In the genomic region with DNA sequence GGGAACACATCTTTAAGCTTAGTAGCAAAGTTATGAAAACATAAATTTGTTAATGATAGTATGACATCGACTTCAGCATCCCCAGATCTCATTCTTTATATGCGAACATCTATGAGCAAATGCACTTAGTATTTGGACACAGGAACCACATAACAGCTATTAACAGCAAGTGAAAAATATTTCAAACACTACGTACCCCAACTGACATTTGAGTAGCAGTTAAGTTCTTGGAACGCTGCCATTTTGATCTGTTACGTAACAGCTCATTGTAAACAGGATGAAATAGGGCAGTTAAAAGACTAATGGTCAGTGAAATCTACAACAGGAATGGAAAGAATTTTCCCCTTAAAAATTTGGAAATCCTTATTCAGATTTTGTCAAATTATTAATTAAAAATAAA, we compare ENCODE assay signal across 8 cellular contexts.
DNase-seq lines count a peak whose midpoint lies in the region; ATAC-seq and TF ChIP-seq lines count a peak whose summit lies in the region.

No MANE protein-coding gene starts in this region.

- peaks cover 69% of the 10 kb centered on the region; the same call in 1 of the 2 replicates for H3K79me2 ChIP-seq in OCI-LY7 (ENCODE audit: insufficient read depth, low read depth, low read length)

- H3K27ac ChIP-seq in HEK293 (ENCODE audit: extremely low read depth, low read depth, low read length): no peak overlapping the region
- peak overlapping the region; percentile 98 for H3K27ac ChIP-seq in OCI-LY7 (ENCODE audit: low read depth, low read length, poor library complexity, severe bottlenecking)

- no peaks in the 10 kb centered on the region for H3K9me2 ChIP-seq in OCI-LY7 (ENCODE audit: insufficient read depth, low read length)

- H2AFZ ChIP-seq in OCI-LY7 (ENCODE audit: low read length): peak overlapping the region; percentile 42

- no peaks in the 10 kb centered on the region for H3K36me3 ChIP-seq in HEK293 (ENCODE audit: control insufficient read depth in 2 of 2, insufficient read depth in 1 of 2, low read length in 2 of 2)
- peaks cover 13% of the 10 kb centered on the region for H3K36me3 ChIP-seq in OCI-LY7 (ENCODE audit: insufficient read depth, low read length)
- H3K36me3 ChIP-seq in skeletal muscle satellite cell (ENCODE audit: insufficient read depth, low read length): no peaks in the 10 kb centered on the region

- H3K27me3 ChIP-seq in skeletal muscle satellite cell (ENCODE audit: control insufficient read depth, insufficient read depth, low read length): no peaks in the 10 kb centered on the region

- DNase-seq in OCI-LY7 (ENCODE audit: low spot score) (peak; percentile 69), fibroblast of the aortic adventitia (ENCODE audit: low read depth) (peak; percentile 79), HuH-7.5 (ENCODE audit: low spot score) (no peak)
- no peak for DNase-seq in stimulated activated naive CD4-positive, alpha-beta T cell treated with Interleukin-2 at 50 U/mL for 16 hours (lab: John Stamatoyannopoulos, UW)

- H4K20me1 ChIP-seq in OCI-LY7 (ENCODE audit: insufficient read depth, low read length): no peaks in the 10 kb centered on the region

- no peak for ATAC-seq in GM21825 (IDR thresholded peaks at IDR 0.05; ENCODE audit: unreplicated experiment)
- ATAC-seq in GM21717 (IDR thresholded peaks at IDR 0.05; ENCODE audit: unreplicated experiment): no peak

- CTCF ChIA-PET in HEK293 (lab: Yijun Ruan, JAX): interaction anchor here (0.5 to 1.7 kb wide), 4 partner anchors 45 to 800 kb away, joined by 3 to 6 read pairs (median 3); no protein-coding TSS in a partner anchor
- CTCF ChIA-PET in OCI-LY7 (lab: Charles Lee; ENCODE audit: unreplicated experiment): interaction anchor here (0.7 to 2.4 kb wide), 3 partner anchors 16 to 51 kb away, joined by 3 to 5 read pairs (median 3); no protein-coding TSS in a partner anchor

- BruUV-seq in OCI-LY7 (replicated peaks; lab: Mats Ljungman, UMichigan): no TSS peak

- intact Hi-C loops in OCI-LY7 (cut with micrococcal nuclease; ENCODE audit: unreplicated experiment): loop anchor here (5.0 to 10.0 kb wide), 2 partner anchors 429 to 522 kb away; a partner anchor contains a TSS

- POLR2A ChIA-PET in HEK293 (lab: Yijun Ruan, JAX) (no interaction called here), OCI-LY7 (lab: Charles Lee) (interaction anchor here (0.7 to 3.4 kb wide), 15 partner anchors 9 to 676 kb away, joined by 3 to 22 read pairs (median 4); no protein-coding TSS in a partner anchor)

- TF ChIP-seq CTCF in HEK293 (tag by site-specific recombination; IDR thresholded peaks at IDR 0.05): no peak
- TF ChIP-seq CTCF in OCI-LY7 (conservative IDR thresholded peaks at IDR 0.05; ENCODE audit: low read length): no peak
- no peak for TF ChIP-seq CTCF in fibroblast of the aortic adventitia (IDR thresholded peaks at IDR 0.05; ENCODE audit: insufficient read depth, low read length)

- H3K4me1 ChIP-seq in HEK293 (ENCODE audit: control insufficient read depth, insufficient read depth, low read length) (no peaks in the 10 kb centered on the region), OCI-LY7 (ENCODE audit: insufficient read depth, low read length, poor library complexity, severe bottlenecking) (peaks cover 91% of the 10 kb centered on the region), skeletal muscle satellite cell (ENCODE audit: control insufficient read depth, insufficient read depth, low read length) (peaks cover 40% of the 10 kb centered on the region)

- H3K4me2 ChIP-seq in OCI-LY7 (ENCODE audit: low read length): peak overlapping the region; percentile 60
- peak overlapping the region; percentile 34 for H3K4me2 ChIP-seq in skeletal muscle satellite cell (ENCODE audit: low read length)

- H3K4me3 ChIP-seq in HEK293 (ENCODE audit: low read depth, low read length) (no peak overlapping the region), OCI-LY7 (ENCODE audit: low read depth, low read length, poor library complexity, severe bottlenecking) (peak overlapping the region; percentile 63), fibroblast of the aortic adventitia (ENCODE audit: low read depth, low read length) (no peak overlapping the region), skeletal muscle satellite cell (ENCODE audit: low read length) (no peak overlapping the region)

- no peaks in the 10 kb centered on the region for H3K9me3 ChIP-seq in HEK293 (ENCODE audit: control insufficient read depth, insufficient read depth, low read depth, low read length)
- H3K9me3 ChIP-seq in OCI-LY7 (ENCODE audit: low read length): no peaks in the 10 kb centered on the region
- peaks cover 2% of the 10 kb centered on the region for H3K9me3 ChIP-seq in skeletal muscle satellite cell (replicated peaks; ENCODE audit: low read length)

- peak overlapping the region; percentile 71 for H3K9ac ChIP-seq in skeletal muscle satellite cell (ENCODE audit: low read depth, low read length)

TF ChIP-seq in HEK293, 187 proteins besides CTCF, POLR2A, EP300 and RAD21:
- TF ChIP-seq FEZF1 (tag by site-specific recombination; IDR thresholded peaks at IDR 0.05): peak; percentile 43; the same call in 1 of the 2 replicates
- TF ChIP-seq ZBTB21 (tag by site-specific recombination; IDR thresholded peaks at IDR 0.05): 0 out of 2 replicates have a peak, but pooled peaks have one; percentile 18
- TF ChIP-seq, protein P1, sequence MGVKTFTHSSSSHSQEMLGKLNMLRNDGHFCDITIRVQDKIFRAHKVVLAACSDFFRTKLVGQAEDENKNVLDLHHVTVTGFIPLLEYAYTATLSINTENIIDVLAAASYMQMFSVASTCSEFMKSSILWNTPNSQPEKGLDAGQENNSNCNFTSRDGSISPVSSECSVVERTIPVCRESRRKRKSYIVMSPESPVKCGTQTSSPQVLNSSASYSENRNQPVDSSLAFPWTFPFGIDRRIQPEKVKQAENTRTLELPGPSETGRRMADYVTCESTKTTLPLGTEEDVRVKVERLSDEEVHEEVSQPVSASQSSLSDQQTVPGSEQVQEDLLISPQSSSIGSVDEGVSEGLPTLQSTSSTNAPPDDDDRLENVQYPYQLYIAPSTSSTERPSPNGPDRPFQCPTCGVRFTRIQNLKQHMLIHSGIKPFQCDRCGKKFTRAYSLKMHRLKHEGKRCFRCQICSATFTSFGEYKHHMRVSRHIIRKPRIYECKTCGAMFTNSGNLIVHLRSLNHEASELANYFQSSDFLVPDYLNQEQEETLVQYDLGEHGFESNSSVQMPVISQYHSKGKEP (tag by site-specific recombination; IDR thresholded peaks at IDR 0.05): no peak
- no peak for TF ChIP-seq ZNF391 (tag by site-specific recombination; IDR thresholded peaks at IDR 0.05; ENCODE audit: borderline replicate concordance, low read depth)
- no peak for TF ChIP-seq ZNF747 (tag by site-specific recombination; IDR thresholded peaks at IDR 0.05)
- TF ChIP-seq GLI2 (tag by site-specific recombination; IDR thresholded peaks at IDR 0.05; ENCODE audit: borderline replicate concordance, low read depth): no peak

Comparison
In these comparisons a context has a peak if more than half of its experiments do, and no peak if none do; other contexts are left out.
1. DNase-seq: peak in OCI-LY7 (single experiment) and fibroblast of the aortic adventitia (single experiment); none in stimulated activated naive CD4-positive, alpha-beta T cell treated with Interleukin-2 at 50 U/mL for 16 hours (single experiment) and HuH-7.5 (single experiment).